Comparison of ENCODE assay signal across 31 cellular contexts in the genomic region with DNA sequence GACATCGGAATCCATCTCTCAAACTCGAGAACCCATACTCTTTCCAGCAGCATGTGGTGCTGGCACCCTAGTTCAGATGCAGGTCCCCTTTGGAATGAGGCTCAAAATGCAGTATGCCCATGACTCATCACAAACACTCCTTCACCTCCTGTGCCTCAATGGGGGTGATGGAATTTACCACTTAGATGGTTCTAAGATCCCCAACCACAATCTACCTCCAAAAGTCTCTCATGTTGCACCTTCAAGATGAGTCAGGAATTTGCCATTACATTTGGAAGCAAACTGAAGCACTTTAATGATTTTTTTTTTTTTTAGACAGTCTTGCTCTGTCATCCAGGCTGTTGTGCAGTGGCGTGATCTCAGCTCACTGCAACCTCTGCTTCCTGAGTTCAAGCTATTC. TPM values are rescaled to one million over a fixed set of nuclear protein-coding genes. Genes with fewer than 3 reads are reported as not detected.
DNase-seq lines count a peak whose midpoint lies in the region; ATAC-seq, FAIRE-seq and TF ChIP-seq lines count a peak whose summit lies in the region.
"Had no signal": no experiment of that assay in that cellular context is flagged by ENCODE, and none has a peak within 500 bp of the region (broad histone marks: within the 10 kb centered on the region; RNA-seq: fewer than 3 reads in every experiment).

No MANE protein-coding gene starts in this region.

- H3K79me1 ChIP-seq in IMR-90 (ENCODE audit: low read depth in 1 of 2, low read length in 2 of 2) (no peaks in the 10 kb centered on the region), mesendoderm (ENCODE audit: low read length) (no peaks in the 10 kb centered on the region)

- no peak overlapping the region for H3K56ac ChIP-seq in IMR-90 (ENCODE audit: extremely low read depth, insufficient read depth, low read length)
- no peak overlapping the region for H3K56ac ChIP-seq in mesendoderm (ENCODE audit: low read length)

- no peak overlapping the region for H2AK5ac ChIP-seq in IMR-90 (ENCODE audit: low read depth, low read length)
- no peak overlapping the region for H2AK5ac ChIP-seq in mesendoderm (ENCODE audit: low read length)

- POLR2A ChIA-PET in IMR-90 (lab: Charles Lee; ENCODE audit: unreplicated experiment) (no interaction called here), SK-N-SH (lab: Yijun Ruan, JAX) (no interaction called here)
- POLR2A ChIA-PET in activated CD4-positive, alpha-beta T cell treated with anti-CD3 and anti-CD28 coated beads, Interleukin-2, amount 10 ng/mL, durations not matched to agents 7 days and 5 days (lab: Charles Lee): no interaction called here

- H3K4me3 ChIP-seq in IMR-90 (ENCODE audit: insufficient read depth, low read depth, low read length) (no peak overlapping the region), astrocyte of the spinal cord (ENCODE audit: low read depth, low read length) (no peak overlapping the region), mesendoderm (ENCODE audit: low read length) (no peak overlapping the region), SK-N-SH (ENCODE audit: low read depth in 2 of 2, low read length in 1 of 2) (no peak overlapping the region)
- H3K4me3 ChIP-seq: adrenal gland, gastroesophageal sphincter, pancreas, right atrium auricular region, thoracic aorta had no signal

- no peak for TF ChIP-seq RAD21 in IMR-90 (IDR thresholded peaks at IDR 0.05; ENCODE audit: low read length)
- TF ChIP-seq RAD21 in SK-N-SH (IDR thresholded peaks at IDR 0.05; ENCODE audit: low read length): no peak

- H3K36me3 ChIP-seq in IMR-90 (ENCODE audit: control insufficient read depth, insufficient read depth, low read length) (no peaks in the 10 kb centered on the region), mesendoderm (ENCODE audit: control insufficient read depth, insufficient read depth, low read length) (no peaks in the 10 kb centered on the region), SK-N-SH (replicated peaks in 1 of 2; ENCODE audit: control insufficient read depth in 1 of 2, insufficient read depth in 2 of 2, low read length in 1 of 2) (no peaks in the 10 kb centered on the region)
- H3K36me3 ChIP-seq: adrenal gland, gastroesophageal sphincter, pancreas, right atrium auricular region, thoracic aorta had no signal

- H3K79me2 ChIP-seq in mesendoderm (ENCODE audit: control insufficient read depth, insufficient read depth, low read length) (no peaks in the 10 kb centered on the region), SK-N-SH (ENCODE audit: insufficient read depth) (no peaks in the 10 kb centered on the region)

- 0 out of 4 replicates have a peak overlapping the region, but pooled peaks of 1 of the 2 experiments have one; percentile 28 for H4K8ac ChIP-seq in IMR-90 (ENCODE audit: low read depth in 2 of 2, low read length in 2 of 2)
- H4K8ac ChIP-seq in mesendoderm (ENCODE audit: low read depth, low read length): no peak overlapping the region

- no peak overlapping the region for H3K4me2 ChIP-seq in IMR-90 (ENCODE audit: low read depth, low read length)
- no peak overlapping the region for H3K4me2 ChIP-seq in mesendoderm (ENCODE audit: low read length)
- no peak overlapping the region for H3K4me2 ChIP-seq in SK-N-SH

- no TSS peak for BruUV-seq in IMR-90 (replicated peaks; lab: Mats Ljungman, UMichigan)

- dilution Hi-C loops in IMR-90 (cut with HindIII; ENCODE audit: low sequenced_read_pairs, unreplicated experiment): no loop called here

- H3K4me1 Mint-ChIP-seq in activated CD4-positive, alpha-beta T cell treated with anti-CD3 and anti-CD28 coated beads, Interleukin-2, amount 10 ng/mL, durations not matched to agents 7 days and 5 days: no peaks in the 10 kb centered on the region
- no peaks in the 10 kb centered on the region for H3K4me1 Mint-ChIP-seq in activated naive CD8-positive, alpha-beta T cell treated with anti-CD3 and anti-CD28 coated beads, Interleukin-2, amount 50 U/mL, for 24 hours
- H3K4me1 Mint-ChIP-seq: activated CD4-positive, alpha-beta memory T cell treated with anti-CD3 and anti-CD28 coated beads, Interleukin-2, amount 10 ng/mL, durations not matched to agents 7 days and 5 days; immature natural killer cell; memory B cell had no signal

- H4K5ac ChIP-seq in IMR-90 (ENCODE audit: low read depth, low read length) (no peak overlapping the region), mesendoderm (ENCODE audit: low read length) (no peak overlapping the region)

- WGBS in IMR-90 (ENCODE audit: extremely low coverage in 2 of 2, insufficient read length in 1 of 2), 2 experiments: no CpG with 5 or more reads among the region's 3 CpGs
- WGBS in mesendoderm (ENCODE audit: extremely low coverage, insufficient coverage, low lambda C conversion rate): no CpG with 5 or more reads among the region's 3 CpGs
- whole genome bisulfite sequencing in SK-N-SH (ENCODE audit: low lambda C conversion rate): 67% methylated on average over 3 of the region's 3 CpGs

- H2BK15ac ChIP-seq in IMR-90 (ENCODE audit: low read depth, low read length) (no peak overlapping the region), mesendoderm (replicated peaks; ENCODE audit: low read depth) (no peak overlapping the region)

- no peak for TF ChIP-seq EP300 in SK-N-SH (IDR thresholded peaks at IDR 0.05; ENCODE audit: borderline replicate concordance in 1 of 2, low read depth in 1 of 2, low read length in 1 of 2)

- H3K9me3 Mint-ChIP-seq in activated CD4-positive, alpha-beta T cell treated with anti-CD3 and anti-CD28 coated beads, Interleukin-2, amount 10 ng/mL, durations not matched to agents 7 days and 5 days: no peaks in the 10 kb centered on the region
- no peaks in the 10 kb centered on the region for H3K9me3 Mint-ChIP-seq in activated naive CD8-positive, alpha-beta T cell treated with anti-CD3 and anti-CD28 coated beads, Interleukin-2, amount 50 U/mL, for 24 hours
- H3K9me3 Mint-ChIP-seq: activated CD4-positive, alpha-beta memory T cell treated with anti-CD3 and anti-CD28 coated beads, Interleukin-2, amount 10 ng/mL, durations not matched to agents 7 days and 5 days; activated naive CD4-positive, alpha-beta T cell treated with anti-CD3 and anti-CD28 coated beads for 36 hours; CD4-positive, alpha-beta T cell; memory B cell; stimulated activated naive CD8-positive, alpha-beta T cell treated with anti-CD3 and anti-CD28 coated beads, Interleukin-15, Interleukin-2, amounts not matched to agents 100 ng/mL and 50 ng/mL, for 24 hours had no signal

- peaks cover 2% of the 10 kb centered on the region for H3K27me3 Mint-ChIP-seq in activated CD4-positive, alpha-beta T cell treated with anti-CD3 and anti-CD28 coated beads, Interleukin-2, amount 10 ng/mL, durations not matched to agents 7 days and 5 days
- peaks cover 5% of the 10 kb centered on the region for H3K27me3 Mint-ChIP-seq in activated naive CD8-positive, alpha-beta T cell treated with anti-CD3 and anti-CD28 coated beads, Interleukin-2, amount 50 U/mL, for 24 hours
- H3K27me3 Mint-ChIP-seq: activated CD4-positive, alpha-beta memory T cell treated with anti-CD3 and anti-CD28 coated beads, Interleukin-2, amount 10 ng/mL, durations not matched to agents 7 days and 5 days; stimulated activated naive CD8-positive, alpha-beta T cell treated with anti-CD3 and anti-CD28 coated beads, Interleukin-15, Interleukin-2, amounts not matched to agents 100 ng/mL and 50 ng/mL, for 24 hours had no signal

- ATAC-seq in IMR-90 (ENCODE audit: low read depth): no peak
- ATAC-seq in activated naive CD8-positive, alpha-beta T cell treated with anti-CD3 and anti-CD28 coated beads, Interleukin-2, amount 50 U/mL, for 24 hours: no peak
- ATAC-seq: gastroesophageal sphincter, HepG2, left lobe of liver, pancreas had no signal

- no peak overlapping the region for H3K14ac ChIP-seq in IMR-90 (replicated peaks; ENCODE audit: low read depth, low read length)

- H3K27ac ChIP-seq in IMR-90 (ENCODE audit: insufficient read depth, low read length) (no peak overlapping the region), mesendoderm (ENCODE audit: low read depth, low read length) (no peak overlapping the region), SK-N-SH (ENCODE audit: low read depth in 2 of 2, low read length in 1 of 2) (no peak overlapping the region)
- H3K27ac ChIP-seq: adrenal gland, gastroesophageal sphincter, pancreas, right atrium auricular region, thoracic aorta had no signal

- H3K27me3 ChIP-seq in IMR-90 (ENCODE audit: control insufficient read depth, insufficient read depth, low read length) (no peaks in the 10 kb centered on the region), mesendoderm (ENCODE audit: insufficient read depth, low read length, poor library complexity) (no peaks in the 10 kb centered on the region), SK-N-SH (ENCODE audit: insufficient read depth) (no peaks in the 10 kb centered on the region)
- H3K27me3 ChIP-seq: gastroesophageal sphincter, right atrium auricular region had no signal

- no peak overlapping the region for H3K4ac ChIP-seq in IMR-90 (ENCODE audit: low read depth, low read length)
- H3K4ac ChIP-seq in mesendoderm (ENCODE audit: low read depth, low read length): no peak overlapping the region

- intact Hi-C loops in IMR-90 (cut with micrococcal nuclease): no loop called here

- no peaks in the 10 kb centered on the region for H4K20me1 ChIP-seq in IMR-90 (ENCODE audit: insufficient read depth, low read length)
- no peaks in the 10 kb centered on the region for H4K20me1 ChIP-seq in SK-N-SH (ENCODE audit: insufficient read depth)

- H3K27ac Mint-ChIP-seq in activated CD4-positive, alpha-beta T cell treated with anti-CD3 and anti-CD28 coated beads, Interleukin-2, amount 10 ng/mL, durations not matched to agents 7 days and 5 days: no peak overlapping the region
- H3K27ac Mint-ChIP-seq in activated naive CD8-positive, alpha-beta T cell treated with anti-CD3 and anti-CD28 coated beads, Interleukin-2, amount 50 U/mL, for 24 hours: no peak overlapping the region
- H3K27ac Mint-ChIP-seq: activated CD4-positive, alpha-beta memory T cell treated with anti-CD3 and anti-CD28 coated beads, Interleukin-2, amount 10 ng/mL, durations not matched to agents 7 days and 5 days; activated naive CD4-positive, alpha-beta T cell treated with anti-CD3 and anti-CD28 coated beads for 36 hours; CD4-positive, alpha-beta T cell; immature natural killer cell; memory B cell; stimulated activated naive CD8-positive, alpha-beta T cell treated with anti-CD3 and anti-CD28 coated beads, Interleukin-15, Interleukin-2, amounts not matched to agents 100 ng/mL and 50 ng/mL, for 24 hours had no signal

- no peak overlapping the region for H3K4me3 Mint-ChIP-seq in activated CD4-positive, alpha-beta T cell treated with anti-CD3 and anti-CD28 coated beads, Interleukin-2, amount 10 ng/mL, durations not matched to agents 7 days and 5 days
- no peak overlapping the region for H3K4me3 Mint-ChIP-seq in activated naive CD8-positive, alpha-beta T cell treated with anti-CD3 and anti-CD28 coated beads, Interleukin-2, amount 50 U/mL, for 24 hours
- H3K4me3 Mint-ChIP-seq: activated CD4-positive, alpha-beta memory T cell treated with anti-CD3 and anti-CD28 coated beads, Interleukin-2, amount 10 ng/mL, durations not matched to agents 7 days and 5 days; activated naive CD4-positive, alpha-beta T cell treated with anti-CD3 and anti-CD28 coated beads for 36 hours; CD4-positive, alpha-beta T cell; immature natural killer cell; memory B cell; stimulated activated naive CD8-positive, alpha-beta T cell treated with anti-CD3 and anti-CD28 coated beads, Interleukin-15, Interleukin-2, amounts not matched to agents 100 ng/mL and 50 ng/mL, for 24 hours had no signal

- H3K9ac ChIP-seq in IMR-90 (ENCODE audit: low read depth, low read length) (no peak overlapping the region), mesendoderm (ENCODE audit: low read length) (no peak overlapping the region), SK-N-SH (no peak overlapping the region)

- TF ChIP-seq POLR2A in IMR-90 (IDR thresholded peaks at IDR 0.05; ENCODE audit: low read depth, low read length) (no peak), H54 (IDR thresholded peaks at IDR 0.05; ENCODE audit: low read depth, low read length) (no peak)

- DNase-seq in D721Med (ENCODE audit: insufficient read length, low spot score): no peak
- DNase-seq in IMR-90: no peak
- DNase-seq in astrocyte of the spinal cord (ENCODE audit: low read depth, low spot score): peak; percentile 36
- DNase-seq in mesendoderm: peak; percentile 62
- DNase-seq in SK-N-SH: no peak
- no peak for DNase-seq in activated CD4-positive, alpha-beta T cell treated with anti-CD3 and anti-CD28 coated beads, Interleukin-2, amount 10 ng/mL, durations not matched to agents 7 days and 5 days
- DNase-seq in activated naive CD8-positive, alpha-beta T cell treated with anti-CD3 and anti-CD28 coated beads, Interleukin-2, amount 50 U/mL, for 24 hours: no peak
- DNase-seq in H54 (ENCODE audit: insufficient read length, low spot score): no peak
- DNase-seq: activated CD4-positive, alpha-beta memory T cell treated with anti-CD3 and anti-CD28 coated beads, Interleukin-2, amount 10 ng/mL, durations not matched to agents 7 days and 5 days; activated CD4-positive, alpha-beta T cell treated with anti-CD3 and anti-CD28 coated beads for 1 hour; activated naive CD4-positive, alpha-beta T cell treated with anti-CD3 and anti-CD28 coated beads for 36 hours; adrenal gland; CD4-positive, alpha-beta T cell; GOT3; hypothalamus; immature natural killer cell; Kasumi-1; MV-4-11; NCI-H510A; pancreas; Right ventricle myocardium superior; stimulated activated CD8-positive, alpha-beta memory T cell treated with anti-CD3 and anti-CD28 coated beads, Interleukin-4, amount 100 ng/mL, for 48 hours; T-helper 2 cell had no signal

- no peak overlapping the region for H2BK20ac ChIP-seq in IMR-90 (ENCODE audit: low read depth, low read length)

- in situ Hi-C loops in IMR-90 (cut with MboI; ENCODE audit: low sequenced_read_pairs): no loop called here
- in situ Hi-C loops in astrocyte of the spinal cord (cut with HindIII; ENCODE audit: low sequenced_read_pairs): no loop called here

- H3K23ac ChIP-seq in IMR-90 (ENCODE audit: low read depth, low read length): no peak overlapping the region
- H3K23ac ChIP-seq in mesendoderm (ENCODE audit: low read length): no peak overlapping the region

- no peak overlapping the region for H2BK120ac ChIP-seq in IMR-90 (ENCODE audit: low read depth, low read length)
- no peak overlapping the region for H2BK120ac ChIP-seq in mesendoderm (ENCODE audit: low read depth, low read length)

- H3K9me3 ChIP-seq in IMR-90 (ENCODE audit: control insufficient read depth, insufficient read depth, low read length) (no peaks in the 10 kb centered on the region), SK-N-SH (no peaks in the 10 kb centered on the region)
- H3K9me3 ChIP-seq: adrenal gland, gastroesophageal sphincter, pancreas, right atrium auricular region, thoracic aorta had no signal

- peaks cover 4% of the 10 kb centered on the region for H3F3A ChIP-seq in SK-N-SH (replicated peaks; ENCODE audit: insufficient read depth)

- H2AFZ ChIP-seq in IMR-90 (replicated peaks; ENCODE audit: low read length, poor library complexity) (peak overlapping the region; percentile 13), SK-N-SH (ENCODE audit: low read depth) (no peak overlapping the region)

- H3K4me1 ChIP-seq in IMR-90 (ENCODE audit: control insufficient read depth, insufficient read depth, low read length) (peaks cover 10% of the 10 kb centered on the region), mesendoderm (ENCODE audit: control insufficient read depth, low read depth, low read length) (no peaks in the 10 kb centered on the region), SK-N-SH (ENCODE audit: control insufficient read depth in 1 of 2, insufficient read depth in 2 of 2, low read depth in 1 of 2, low read length in 1 of 2) (no peaks in the 10 kb centered on the region)
- H3K4me1 ChIP-seq: adrenal gland, pancreas, right atrium auricular region had no signal

- H3K36me3 Mint-ChIP-seq in activated CD4-positive, alpha-beta T cell treated with anti-CD3 and anti-CD28 coated beads, Interleukin-2, amount 10 ng/mL, durations not matched to agents 7 days and 5 days (ENCODE audit: low read depth): no peaks in the 10 kb centered on the region
- H3K36me3 Mint-ChIP-seq in activated naive CD8-positive, alpha-beta T cell treated with anti-CD3 and anti-CD28 coated beads, Interleukin-2, amount 50 U/mL, for 24 hours (ENCODE audit: low read depth): no peaks in the 10 kb centered on the region
- H3K36me3 Mint-ChIP-seq: immature natural killer cell, memory B cell had no signal

- no peak overlapping the region; the same call in 1 of the 2 replicates for H3K18ac ChIP-seq in IMR-90 (ENCODE audit: low read depth, low read length)
- H3K18ac ChIP-seq in mesendoderm (ENCODE audit: low read length): no peak overlapping the region

- CTCF ChIA-PET in IMR-90 (lab: Yijun Ruan, JAX) (no interaction called here), SK-N-SH (lab: Yijun Ruan, JAX) (interaction anchor here (5.3 kb wide), 1 partner anchor 439 kb away, joined by 50 read pairs; no protein-coding TSS in a partner anchor)
- CTCF ChIA-PET in activated CD4-positive, alpha-beta T cell treated with anti-CD3 and anti-CD28 coated beads, Interleukin-2, amount 10 ng/mL, durations not matched to agents 7 days and 5 days (lab: Charles Lee): no interaction called here

- H3K9me2 ChIP-seq in SK-N-SH: no peaks in the 10 kb centered on the region

- H2AK9ac ChIP-seq in IMR-90 (replicated peaks; ENCODE audit: low read depth, low read length, poor library complexity): no peak overlapping the region

- H2BK5ac ChIP-seq in IMR-90 (ENCODE audit: low read depth, low read length, poor library complexity, severe bottlenecking) (peak overlapping the region; percentile 30), mesendoderm (ENCODE audit: low read length) (no peak overlapping the region)

- H4K91ac ChIP-seq in IMR-90 (ENCODE audit: insufficient read depth, low read depth, low read length): no peak overlapping the region

- H3K9me1 ChIP-seq in IMR-90 (ENCODE audit: insufficient read depth, low read length): no peaks in the 10 kb centered on the region

- TF ChIP-seq CTCF in D721Med (IDR thresholded peaks at IDR 0.05; ENCODE audit: insufficient read depth, missing control alignments) (no peak), IMR-90 (conservative IDR thresholded peaks at IDR 0.05; ENCODE audit: low read depth, low read length) (no peak), astrocyte of the spinal cord (IDR thresholded peaks at IDR 0.05; ENCODE audit: low read depth, low read length) (no peak), SK-N-SH (IDR thresholded peaks at IDR 0.05) (no peak)

- peak; percentile 21 for FAIRE-seq in D721Med (lab: Jason Lieb, UNC)
- FAIRE-seq in H54 (lab: Jason Lieb, UNC): no peak
- FAIRE-seq: GM12891, HepG2 had no signal

RNA-seq across cellular contexts. Expression of gene MID1, which starts 8.5 kb away (rescaled TPM):
- total RNA-seq in IMR-90 (2012; rRNA removed): 63.0 and 106 TPM in 2 replicates
- polyA plus RNA-seq in IMR-90 (2012; rRNA removed): 36.6 and 37.2 TPM in 2 replicates
- 20.5 and 31.0 TPM in 2 replicates for polyA plus RNA-seq in IMR-90 (2012; cell fraction: cytosol; rRNA removed)
- polyA plus RNA-seq in IMR-90 (2012; cell fraction: nucleus; rRNA removed; ENCODE audit: low replicate concordance): 59.5 and 115 TPM in 2 replicates
- 14.1 TPM for polyA plus RNA-seq in mesendoderm (2013, experiment 1 of 2)
- 14.4 TPM for polyA plus RNA-seq in mesendoderm (2013, experiment 2 of 2)
- polyA plus RNA-seq in SK-N-SH (2012; rRNA removed): 8.5 and 10.4 TPM in 2 replicates
- polyA plus RNA-seq in SK-N-SH (2012; cell fraction: cytosol; rRNA removed): 5.3 and 5.8 TPM in 2 replicates
- 20.1 and 27.9 TPM in 2 replicates for polyA plus RNA-seq in SK-N-SH (2012; cell fraction: nucleus; rRNA removed)
- total RNA-seq in activated CD4-positive, alpha-beta T cell treated with anti-CD3 and anti-CD28 coated beads, Interleukin-2, amount 10 ng/mL, durations not matched to agents 7 days and 5 days: under 1 TPM; 0.22 to 0.23 TPM
- polyA plus RNA-seq: immature natural killer cell had no signal

Comparison
In these comparisons a context has a peak if more than half of its experiments do, and no peak if none do; other contexts are left out.
1. DNase-seq: peak in astrocyte of the spinal cord (single experiment) and mesendoderm (single experiment); none in D721Med (single experiment), IMR-90 (single experiment), SK-N-SH (single experiment), activated CD4-positive, alpha-beta T cell treated with anti-CD3 and anti-CD28 coated beads, Interleukin-2, amount 10 ng/mL, durations not matched to agents 7 days and 5 days (single experiment), activated naive CD8-positive, alpha-beta T cell treated with anti-CD3 and anti-CD28 coated beads, Interleukin-2, amount 50 U/mL, for 24 hours (single experiment) and H54 (single experiment).
2. RNA of gene MID1, which starts 8.5 kb away (total RNA-seq): 63.0 to 106 TPM in IMR-90; 0.22 to 0.23 TPM in activated CD4-positive, alpha-beta T cell treated with anti-CD3 and anti-CD28 coated beads, Interleukin-2, amount 10 ng/mL, durations not matched to agents 7 days and 5 days; every median in the first group is over 10 times any median in the second.